8 cellular contexts compared by ENCODE assay signal in the genomic region with DNA sequence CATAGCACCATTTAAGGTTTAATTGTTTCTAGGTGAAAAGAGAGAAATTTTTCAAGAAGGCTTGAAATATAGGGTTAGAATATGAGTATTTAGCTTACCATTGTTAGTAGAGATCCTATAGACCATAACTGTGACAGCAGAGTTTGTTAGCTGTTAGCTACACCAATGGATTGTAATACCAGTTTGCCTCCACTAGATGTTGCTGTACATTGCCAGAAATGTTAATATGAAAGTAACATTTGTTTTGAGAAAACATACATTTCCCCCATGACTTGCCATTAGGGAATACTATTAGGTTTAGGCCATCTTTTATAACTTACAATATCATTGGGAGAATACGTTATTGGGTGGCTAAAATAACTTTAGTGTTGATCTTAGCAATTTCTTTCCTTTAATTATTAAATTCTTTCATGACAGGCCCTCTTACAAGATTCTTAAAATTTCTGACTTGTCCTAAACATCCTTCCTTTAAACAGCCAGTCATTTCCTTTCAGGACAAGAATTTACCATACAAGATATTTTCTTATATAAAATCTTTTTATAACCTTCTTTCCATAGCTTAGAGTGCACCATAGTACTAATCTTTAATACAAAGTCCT. TPM values are rescaled to one million over a fixed set of nuclear protein-coding genes. Genes with fewer than 3 reads are reported as not detected.
DNase-seq lines count a peak whose midpoint lies in the region; ATAC-seq and TF ChIP-seq lines count a peak whose summit lies in the region.

No MANE protein-coding gene starts in this region.

- peak; percentile 29 to 77 (median 72) for DNase-seq in NCI-H1417 (lab: John Stamatoyannopoulos, UW)
- no peak for DNase-seq in NCI-H1417 treated with DMSO at 0.1 percent for 48 hours (lab: John Stamatoyannopoulos, UW)
- DNase-seq in dermis blood vessel endothelial cell, result peak; percentile 72
- DNase-seq in memory B cell (ENCODE audit: low spot score in 2 of 2), result peak in 1 of 2 donors; percentile 48
- DNase-seq in ureter (ENCODE audit: low spot score), result no peak

- H3K36me3 ChIP-seq in OCI-LY1 (ENCODE audit: insufficient read depth, low read length), result no peaks in the 10 kb centered on the region

- no peaks in the 10 kb centered on the region for H3K9me2 ChIP-seq in OCI-LY1 (ENCODE audit: low read depth, low read length)

- H3K9ac ChIP-seq in OCI-LY1 (ENCODE audit: low read length), result no peak overlapping the region

- H3K4me2 ChIP-seq in OCI-LY1 (ENCODE audit: low read length), result no peak overlapping the region

- H3K4me1 ChIP-seq in OCI-LY1 (ENCODE audit: insufficient read depth, low read length, severe bottlenecking), result no peaks in the 10 kb centered on the region

- H3K27ac Mint-ChIP-seq in memory B cell, result no peak overlapping the region

- peaks cover 2% of the 10 kb centered on the region for H3K36me3 Mint-ChIP-seq in memory B cell

- no peak overlapping the region for H3K4me3 ChIP-seq in OCI-LY1 (ENCODE audit: low read depth, low read length, poor library complexity, severe bottlenecking)

- H3K27me3 Mint-ChIP-seq in memory B cell, result peaks cover 16% of the 10 kb centered on the region

- H4K20me1 ChIP-seq in OCI-LY1 (ENCODE audit: insufficient read depth, low read length), result no peaks in the 10 kb centered on the region

- H3K4me3 Mint-ChIP-seq in memory B cell, result no peak overlapping the region

- H3K4me1 Mint-ChIP-seq in memory B cell, result peaks cover 9% of the 10 kb centered on the region

- H3F3A ChIP-seq in OCI-LY1 (ENCODE audit: insufficient read depth, low read length), result no peaks in the 10 kb centered on the region; the same call in 1 of the 2 replicates

- H3K79me2 ChIP-seq in OCI-LY1 (ENCODE audit: insufficient read depth, low read length), result no peaks in the 10 kb centered on the region

- no peak overlapping the region for H3K27ac ChIP-seq in OCI-LY1 (ENCODE audit: low read depth, low read length, poor library complexity, severe bottlenecking)

- ATAC-seq in HG03378 (IDR thresholded peaks at IDR 0.05; ENCODE audit: unreplicated experiment) (peak; percentile 55), memory B cell (ENCODE audit: low read depth) (peak; percentile 57), HG03108 (IDR thresholded peaks at IDR 0.05; ENCODE audit: unreplicated experiment) (no peak)

- TF ChIP-seq CTCF in OCI-LY1 (IDR thresholded peaks at IDR 0.05; ENCODE audit: low read length), result peak; percentile 93

- H3K9me3 ChIP-seq in OCI-LY1 (ENCODE audit: low read length), result no peaks in the 10 kb centered on the region

- H2AFZ ChIP-seq in OCI-LY1 (ENCODE audit: low read length), result no peak overlapping the region

- H3K27me3 ChIP-seq in OCI-LY1 (ENCODE audit: insufficient read depth, low read length), result no peaks in the 10 kb centered on the region

- no peaks in the 10 kb centered on the region for H3K9me3 Mint-ChIP-seq in memory B cell

RNA-seq across cellular contexts. Expression of a gene that starts 39.5 kb away (rescaled TPM):
- total RNA-seq in dermis blood vessel endothelial cell, result 4.8 TPM in 2 replicates
- total RNA-seq in ureter, result 30.2 TPM

RNA-seq across cellular contexts. Expression of a gene that starts 48.3 kb away (rescaled TPM):
- total RNA-seq in dermis blood vessel endothelial cell, result 5.1 and 10.9 TPM in 2 replicates
- total RNA-seq in ureter, result 11.6 TPM

RNA-seq across cellular contexts. Expression of a gene that starts 55.1 kb away (rescaled TPM):
- total RNA-seq in dermis blood vessel endothelial cell, result 4.5 and 7.7 TPM in 2 replicates
- total RNA-seq in ureter, result 37.1 TPM

Comparison
In these comparisons a context has a peak if more than half of its experiments do, and no peak if none do; other contexts are left out.
1. DNase-seq: peak in NCI-H1417 (3 of 3) and dermis blood vessel endothelial cell (single experiment); none in NCI-H1417 treated with DMSO at 0.1 percent for 48 hours (single experiment) and ureter (single experiment).